Comparison of ENCODE assay signal across 20 cellular contexts in genomic region chr4:184624972-184625554, GRCh38. TPM values are rescaled to one million over a fixed set of nuclear protein-coding genes. Genes with fewer than 3 reads are reported as not detected.
DNase-seq lines count a peak whose midpoint lies in the region; ATAC-seq and TF ChIP-seq lines count a peak whose summit lies in the region.
"Had no signal": no experiment of that assay in that cellular context is flagged by ENCODE, and none has a peak within 500 bp of the region (broad histone marks: within the 10 kb centered on the region; RNA-seq: fewer than 3 reads in every experiment).

No MANE protein-coding gene starts in this region.

- WGBS in endodermal cell (ENCODE audit: insufficient coverage in 1 of 2, insufficient read length in 1 of 2), 2 experiments, result 92 to 99% methylated on average over 7 of the region's 7 CpGs
- 91% methylated on average over 7 of the region's 7 CpGs for WGBS in smooth muscle cell (ENCODE audit: low lambda C conversion rate)

- H3K4me1 Mint-ChIP-seq in activated T-cell treated with anti-CD3 and anti-CD28 coated beads, Interleukin-2, amount 50 U/mL, for 72 hours (ENCODE audit: low read depth), result peaks cover 48% of the 10 kb centered on the region
- peaks cover 3 to 7% (median 4%) of the 10 kb centered on the region in 3 donors for H3K4me1 Mint-ChIP-seq in IgD-negative memory B cell
- peaks cover 8% of the 10 kb centered on the region for H3K4me1 Mint-ChIP-seq in endodermal cell

- H3K4me3 Mint-ChIP-seq in activated T-cell treated with anti-CD3 and anti-CD28 coated beads, Interleukin-2, amount 50 U/mL, for 72 hours, result peak overlapping the region; percentile 41 to 51
- H3K4me3 Mint-ChIP-seq in IgD-negative memory B cell (peak overlapping the region in 2 of 4 donors; percentile 9 to 30), endodermal cell (no peak overlapping the region)

- no peak overlapping the region for H2AFZ ChIP-seq in smooth muscle cell (ENCODE audit: low read depth)

- no peaks in the 10 kb centered on the region for H3K27me3 Mint-ChIP-seq in activated T-cell treated with anti-CD3 and anti-CD28 coated beads, Interleukin-2, amount 50 U/mL, for 72 hours (ENCODE audit: low read depth)
- no peaks in the 10 kb centered on the region for H3K27me3 Mint-ChIP-seq in IgD-negative memory B cell
- no peaks in the 10 kb centered on the region for H3K27me3 Mint-ChIP-seq in endodermal cell (ENCODE audit: insufficient read depth)

- H3K9ac ChIP-seq in endodermal cell (ENCODE audit: extremely low read depth, low read length, poor library complexity, severe bottlenecking) (no peak overlapping the region), smooth muscle cell (ENCODE audit: low read depth) (no peak overlapping the region)

- no peak overlapping the region for H3K4me2 ChIP-seq in smooth muscle cell

- H3K27ac Mint-ChIP-seq in activated T-cell treated with anti-CD3 and anti-CD28 coated beads, Interleukin-2, amount 50 U/mL, for 72 hours, result peak overlapping the region; percentile 92
- H3K27ac Mint-ChIP-seq in IgD-negative memory B cell (peak overlapping the region; percentile 40 to 71 (median 46)), endodermal cell (peak overlapping the region; percentile 6)

- no peaks in the 10 kb centered on the region for H3F3A ChIP-seq in smooth muscle cell (ENCODE audit: low read depth)

- H3K36me3 Mint-ChIP-seq in activated T-cell treated with anti-CD3 and anti-CD28 coated beads, Interleukin-2, amount 50 U/mL, for 72 hours (ENCODE audit: insufficient read depth in 2 of 2), result peaks cover 8 to 24% of the 10 kb centered on the region in 2 donors
- peaks cover 20% of the 10 kb centered on the region for H3K36me3 Mint-ChIP-seq in IgD-negative memory B cell
- peaks cover 70% of the 10 kb centered on the region for H3K36me3 Mint-ChIP-seq in endodermal cell (ENCODE audit: low read depth)

- TF ChIP-seq CTCF in endodermal cell (conservative IDR thresholded peaks at IDR 0.05) (no peak), smooth muscle cell (IDR thresholded peaks at IDR 0.05; ENCODE audit: borderline replicate concordance, insufficient read depth, poor library complexity, severe bottlenecking) (no peak)

- peak; percentile 68 to 82 for ATAC-seq in activated T-cell treated with anti-CD3 and anti-CD28 coated beads, Interleukin-2, amount 50 U/mL, for 72 hours (replicated peaks in 1 of 2)
- no peak for ATAC-seq in GM19463 (IDR thresholded peaks at IDR 0.05; ENCODE audit: unreplicated experiment)
- ATAC-seq: gastrocnemius medialis, left colon had no signal

- H3K27ac ChIP-seq in endodermal cell (ENCODE audit: low read depth, low read length) (no peak overlapping the region), smooth muscle cell (ENCODE audit: low read depth) (no peak overlapping the region)
- H3K27ac ChIP-seq: brain microvascular endothelial cell, gastrocnemius medialis, right atrium auricular region, transverse colon had no signal

- no peaks in the 10 kb centered on the region for H3K27me3 ChIP-seq in endodermal cell (ENCODE audit: control insufficient read depth, insufficient read depth, low read length, poor library complexity, severe bottlenecking)
- no peaks in the 10 kb centered on the region for H3K27me3 ChIP-seq in smooth muscle cell (ENCODE audit: low read depth)
- H3K27me3 ChIP-seq: brain microvascular endothelial cell, gastrocnemius medialis, right atrium auricular region, transverse colon had no signal

- H3K79me2 ChIP-seq in smooth muscle cell (ENCODE audit: low read depth), result no peaks in the 10 kb centered on the region

- H3K36me3 ChIP-seq in endodermal cell (ENCODE audit: control insufficient read depth, insufficient read depth, low read length), result peaks cover 39% of the 10 kb centered on the region
- H3K36me3 ChIP-seq in smooth muscle cell (ENCODE audit: low read depth), result peaks cover 14% of the 10 kb centered on the region

- H3K4me3 ChIP-seq in endodermal cell (ENCODE audit: low read length) (no peak overlapping the region), smooth muscle cell (peak overlapping the region; percentile 7)
- H3K4me3 ChIP-seq: gastrocnemius medialis, right atrium auricular region, transverse colon had no signal

- H3K9me3 ChIP-seq in endodermal cell (ENCODE audit: control insufficient read depth, low read length) (peaks cover 5% of the 10 kb centered on the region), smooth muscle cell (replicated peaks; ENCODE audit: low read depth) (no peaks in the 10 kb centered on the region)
- H3K9me3 ChIP-seq: gastrocnemius medialis, right atrium auricular region, transverse colon had no signal

- DNase-seq in activated T-cell treated with anti-CD3 and anti-CD28 coated beads, Interleukin-2, amount 50 U/mL, for 72 hours, result no peak
- no peak for DNase-seq in activated T-cell treated with anti-CD3 and anti-CD28 coated beads, Interleukin-2, amount 50 U/mL, for 1 hour
- DNase-seq in endodermal cell (no peak), smooth muscle cell (lab: John Stamatoyannopoulos, UW; ENCODE audit: unreplicated experiment) (no peak), NAMALWA (ENCODE audit: low spot score) (no peak), C1 segment of cervical spinal cord (lab: John Stamatoyannopoulos, UW) (no peak)
- DNase-seq: ACHN; brain microvascular endothelial cell; dermis blood vessel endothelial cell; gastrocnemius medialis; HCEC 1CT; left colon; NCI-H526 treated with DMSO at 0.1 percent for 48 hours; Right ventricle myocardium superior; stimulated activated CD4-positive, alpha-beta T cell treated with anti-CD3 and anti-CD28 coated beads, Interleukin-15, amount 100 ng/mL, for 24 hours; stimulated activated naive CD4-positive, alpha-beta T cell treated with Interleukin-2 at 50 U/mL for 16 hours; transverse colon had no signal

- no peaks in the 10 kb centered on the region for H3K4me1 ChIP-seq in endodermal cell (ENCODE audit: control insufficient read depth, insufficient read depth, low read length)
- no peaks in the 10 kb centered on the region for H3K4me1 ChIP-seq in smooth muscle cell (ENCODE audit: low read depth)
- H3K4me1 ChIP-seq: gastrocnemius medialis, right atrium auricular region, transverse colon had no signal

- H4K20me1 ChIP-seq in smooth muscle cell (ENCODE audit: low read depth), result no peaks in the 10 kb centered on the region

- H3K9me3 Mint-ChIP-seq in activated T-cell treated with anti-CD3 and anti-CD28 coated beads, Interleukin-2, amount 50 U/mL, for 72 hours, result peaks cover 0 to 4% of the 10 kb centered on the region in 2 donors
- H3K9me3 Mint-ChIP-seq in IgD-negative memory B cell (no peaks in the 10 kb centered on the region), endodermal cell (peaks cover 22% of the 10 kb centered on the region)

RNA-seq across cellular contexts. Expression of gene CASP3, which starts 24.2 kb away (rescaled TPM):
- total RNA-seq in activated T-cell treated with anti-CD3 and anti-CD28 coated beads, Interleukin-2, amount 50 U/mL, for 72 hours, result 10 to 100 TPM; 48.9 to 50.6 TPM
- polyA plus RNA-seq in IgD-negative memory B cell (4.2 TPM), smooth muscle cell (29.1 and 35.7 TPM in 2 replicates)
- total RNA-seq in endodermal cell (10 to 100 TPM; 49.8 to 62.9 TPM), smooth muscle cell (48.5 and 49.5 TPM in 2 replicates)
- 41.9 TPM for polyA plus RNA-seq in endodermal cell (2013, experiment 1 of 2)
- polyA plus RNA-seq in endodermal cell (2013, experiment 2 of 2), result 40.7 TPM

RNA-seq across cellular contexts. Expression of gene PRIMPOL, which starts 24.5 kb away (rescaled TPM):
- total RNA-seq in activated T-cell treated with anti-CD3 and anti-CD28 coated beads, Interleukin-2, amount 50 U/mL, for 72 hours, result 10 to 100 TPM; 24.1 to 34.2 TPM
- polyA plus RNA-seq in IgD-negative memory B cell (12.6 TPM), smooth muscle cell (7.5 and 8.3 TPM in 2 replicates)
- total RNA-seq in endodermal cell (10 to 100 TPM; 10.1 to 12.0 TPM), smooth muscle cell (15.4 and 21.6 TPM in 2 replicates)
- 21.1 TPM for polyA plus RNA-seq in endodermal cell (2013, experiment 1 of 2)
- polyA plus RNA-seq in endodermal cell (2013, experiment 2 of 2), result 15.9 TPM

Comparison
In these comparisons a context has a peak if more than half of its experiments do, and no peak if none do; other contexts are left out.
1. H3K27ac Mint-ChIP-seq: peak in every context shown above with its lines; median percentile 92 in activated T-cell treated with anti-CD3 and anti-CD28 coated beads, Interleukin-2, amount 50 U/mL, for 72 hours; 46 in IgD-negative memory B cell; 6 in endodermal cell.